In the genomic region with DNA sequence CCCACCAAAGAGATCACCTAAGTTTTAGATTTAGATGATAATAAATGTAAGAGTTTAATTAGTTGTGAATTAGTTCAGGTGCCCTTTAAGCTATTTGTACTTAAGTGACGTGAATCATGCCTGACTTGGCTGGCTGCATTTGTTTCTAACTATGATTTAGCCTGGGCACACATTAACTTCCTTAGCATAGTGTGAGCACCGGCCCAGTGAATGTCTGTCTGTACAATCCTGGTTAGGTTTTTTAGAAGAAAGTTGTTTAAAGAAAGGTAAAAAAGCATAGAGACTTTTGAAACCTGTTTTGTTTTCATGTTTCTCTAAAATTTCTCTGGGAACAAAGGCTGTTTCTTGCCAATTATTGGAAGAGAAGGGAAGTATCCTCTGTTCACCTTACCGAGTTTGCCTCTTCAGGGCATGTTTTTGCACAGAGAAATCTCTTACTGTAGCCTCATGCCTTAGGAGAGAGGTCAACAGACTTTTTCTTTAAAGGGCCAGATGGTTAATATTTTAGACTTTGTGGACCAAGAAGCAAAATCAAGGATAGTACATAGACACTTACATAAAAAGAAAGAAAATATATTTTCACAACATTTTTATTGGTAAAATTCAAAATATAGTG, we compare ENCODE assay signal across 13 cellular contexts. TPM values are rescaled to one million over a fixed set of nuclear protein-coding genes. Genes with fewer than 3 reads are reported as not detected.
DNase-seq lines count a peak whose midpoint lies in the region; ATAC-seq and TF ChIP-seq lines count a peak whose summit lies in the region.
"Had no signal": no experiment of that assay in that cellular context is flagged by ENCODE, and none has a peak within 500 bp of the region (broad histone marks: within the 10 kb centered on the region; RNA-seq: fewer than 3 reads in every experiment).

No MANE protein-coding gene starts in this region.

- CTCF ChIA-PET in CD4-positive, alpha-beta memory T cell (lab: Charles Lee; ENCODE audit: partially characterized antibody) = no interaction called here

- H3K4me1 ChIP-seq in left lung = peaks cover 0 to 5% of the 10 kb centered on the region in 2 donors
- no peaks in the 10 kb centered on the region for H3K4me1 ChIP-seq in stomach smooth muscle (ENCODE audit: control insufficient read depth, insufficient read depth, low read length)
- H3K4me1 ChIP-seq in CD4-positive, alpha-beta memory T cell (ENCODE audit: insufficient read depth, low read length) = no peaks in the 10 kb centered on the region

- H3K9me3 ChIP-seq in left lung (no peaks in the 10 kb centered on the region), stomach smooth muscle (ENCODE audit: control insufficient read depth in 2 of 2, low read length in 2 of 2) (no peaks in the 10 kb centered on the region)
- no peaks in the 10 kb centered on the region for H3K9me3 ChIP-seq in CD4-positive, alpha-beta memory T cell (ENCODE audit: control insufficient read depth in 1 of 2, low read length in 2 of 2)

- peaks cover 0 to 2% (median 0%) of the 10 kb centered on the region in 8 donors for H3K9me3 Mint-ChIP-seq in CD4-positive, alpha-beta memory T cell
- H3K9me3 Mint-ChIP-seq: endodermal cell had no signal

- peak overlapping the region; percentile 13 to 40 for H3K9ac ChIP-seq in stomach smooth muscle (ENCODE audit: low read length in 2 of 2)

- intact Hi-C loops in left lung (cut with DNase I) = no loop called here
- intact Hi-C loops in CD4-positive, alpha-beta memory T cell (cut with micrococcal nuclease) = no loop called here

- no peaks in the 10 kb centered on the region for H3K36me3 ChIP-seq in left lung
- no peaks in the 10 kb centered on the region for H3K36me3 ChIP-seq in stomach smooth muscle (ENCODE audit: control insufficient read depth in 2 of 2, insufficient read depth in 2 of 2, low read length in 2 of 2)
- no peaks in the 10 kb centered on the region for H3K36me3 ChIP-seq in CD4-positive, alpha-beta memory T cell (ENCODE audit: insufficient read depth, low read length)

- no peaks in the 10 kb centered on the region for H3K36me3 Mint-ChIP-seq in CD4-positive, alpha-beta memory T cell

- no peak overlapping the region for H3K4me3 Mint-ChIP-seq in CD4-positive, alpha-beta memory T cell
- H3K4me3 Mint-ChIP-seq: endodermal cell had no signal

- H3K27ac ChIP-seq in left lung = peak overlapping the region in 1 of 2 donors; percentile 24
- H3K27ac ChIP-seq in stomach smooth muscle (ENCODE audit: low read length) = peak overlapping the region; percentile 67
- H3K27ac ChIP-seq in CD4-positive, alpha-beta memory T cell (ENCODE audit: low read depth, low read length) = no peak overlapping the region

- no peak overlapping the region for H3K27ac Mint-ChIP-seq in CD4-positive, alpha-beta memory T cell
- H3K27ac Mint-ChIP-seq: endodermal cell had no signal

- H3K4me3 ChIP-seq in choroid plexus epithelial cell (ENCODE audit: low read depth, low read length) = no peak overlapping the region
- H3K4me3 ChIP-seq in left lung = no peak overlapping the region
- peak overlapping the region in 1 of 2 donors; percentile 39 for H3K4me3 ChIP-seq in stomach smooth muscle (ENCODE audit: low read length in 2 of 2)
- H3K4me3 ChIP-seq in CD4-positive, alpha-beta memory T cell (ENCODE audit: low read length in 2 of 2) = no peak overlapping the region

- H3K27me3 Mint-ChIP-seq in CD4-positive, alpha-beta memory T cell = peaks cover 9 to 11% of the 10 kb centered on the region in 2 donors

- POLR2A ChIA-PET in CD4-positive, alpha-beta memory T cell (lab: Charles Lee; ENCODE audit: partially characterized antibody) = no interaction called here

- TF ChIP-seq CTCF in choroid plexus epithelial cell (conservative IDR thresholded peaks at IDR 0.05; ENCODE audit: low read depth, low read length) (no peak), left lung (IDR thresholded peaks at IDR 0.05) (no peak)

- peak; percentile 79 for ATAC-seq in left lung
- ATAC-seq: activated CD4-positive, CD25-positive, alpha-beta regulatory T cell treated with anti-CD3 and anti-CD28 coated beads, Interleukin-2, amount 50 U/mL, for 24 hours had no signal

- peaks cover 0 to 1% (median 0%) of the 10 kb centered on the region in 4 donors for H3K4me1 Mint-ChIP-seq in CD4-positive, alpha-beta memory T cell

- H3K27me3 ChIP-seq in left lung = no peaks in the 10 kb centered on the region
- H3K27me3 ChIP-seq in stomach smooth muscle (ENCODE audit: control insufficient read depth in 1 of 2, insufficient read depth in 2 of 2, low read length in 2 of 2) = no peaks in the 10 kb centered on the region
- no peaks in the 10 kb centered on the region for H3K27me3 ChIP-seq in CD4-positive, alpha-beta memory T cell (ENCODE audit: insufficient read depth, low read length)

- peak; percentile 37 for DNase-seq in HT1080 (ENCODE audit: low read depth)
- DNase-seq in choroid plexus epithelial cell (ENCODE audit: low read depth) = peak; percentile 50
- no peak for DNase-seq in left lung
- DNase-seq in middle frontal gyrus (ENCODE audit: extremely low spot score, low spot score) = no peak
- DNase-seq in islet precursor cell = no peak
- DNase-seq in COLO829 (ENCODE audit: low spot score) = no peak
- no peak for DNase-seq in CD4-positive, alpha-beta memory T cell
- DNase-seq: activated gamma-delta T cell treated with Interleukin-2 at 50 U/mL for 16 hours, endodermal cell, GOT3, NCI-H1105 treated with DMSO at 0.1 percent for 48 hours had no signal

RNA-seq across cellular contexts. Expression of gene MET, which starts 42.9 kb away (rescaled TPM):
- 108 and 124 TPM in 2 replicates for total RNA-seq in HT1080 (2014; rRNA removed; shearing (Covaris generic))
- polyA plus RNA-seq in HT1080 (2015; cell fraction: cytosol; rRNA removed) = 65.3 and 90.5 TPM in 2 replicates
- 142 TPM in 2 replicates for polyA plus RNA-seq in HT1080 (2015; cell fraction: nucleus; rRNA removed)
- total RNA-seq in left lung = 10 to 100 TPM; 70.0 to 89.3 TPM
- under 1 TPM; 0.23 to 0.47 TPM for total RNA-seq in CD4-positive, alpha-beta memory T cell
- polyA plus RNA-seq in CD4-positive, alpha-beta memory T cell = not detected

Comparison
In these comparisons a context has a peak if more than half of its experiments do, and no peak if none do; other contexts are left out.
1. DNase-seq: peak in HT1080 (single experiment) and choroid plexus epithelial cell (single experiment); none in left lung (0 of 2), middle frontal gyrus (single experiment), islet precursor cell (single experiment), COLO829 (single experiment) and CD4-positive, alpha-beta memory T cell (0 of 5).
2. RNA of gene MET, which starts 42.9 kb away (total RNA-seq): 108 to 124 TPM in HT1080 and 70.0 to 89.3 TPM in left lung; 0.23 to 0.47 TPM in CD4-positive, alpha-beta memory T cell; every median in the first group is over 10 times any median in the second.